Comparison of ENCODE assay signal across 11 cellular contexts in genomic region chr16:745739-746138, GRCh38. TPM values are rescaled to one million over a fixed set of nuclear protein-coding genes. Genes with fewer than 3 reads are reported as not detected.
DNase-seq lines count a peak whose midpoint lies in the region; ATAC-seq, FAIRE-seq and TF ChIP-seq lines count a peak whose summit lies in the region.
"Had no signal": no experiment of that assay in that cellular context is flagged by ENCODE, and none has a peak within 500 bp of the region (broad histone marks: within the 10 kb centered on the region; RNA-seq: fewer than 3 reads in every experiment).

No MANE protein-coding gene starts in this region.

- in situ Hi-C loops in GM13976 (cut with MboI; ENCODE audit: low sequenced_read_pairs, unreplicated experiment): no loop called here

- peak; percentile 56 for ATAC-seq in left lung

- no peaks in the 10 kb centered on the region for H3K36me3 ChIP-seq in left lung
- H3K36me3 ChIP-seq: sigmoid colon had no signal

- H3K4me3 ChIP-seq in left lung: no peak overlapping the region
- H3K4me3 ChIP-seq: sigmoid colon had no signal

- FAIRE-seq in HTR-8/SVneo (lab: Jason Lieb, UNC): no peak

- H3K27me3 ChIP-seq in left lung: peaks cover 0 to 18% of the 10 kb centered on the region in 2 donors

- H3K9me3 ChIP-seq in left lung: no peaks in the 10 kb centered on the region
- H3K9me3 ChIP-seq: sigmoid colon had no signal

- intact Hi-C loops in left lung (cut with DNase I): no loop called here

- TF ChIP-seq CTCF in GM13976 (IDR thresholded peaks at IDR 0.05; ENCODE audit: borderline replicate concordance, control extremely low read depth, extremely low read depth, insufficient read depth, missing control alignments) (no peak), VCaP (conservative IDR thresholded peaks at IDR 0.05) (peak; percentile 18; the same call in 1 of the 2 replicates), left lung (IDR thresholded peaks at IDR 0.05) (peak in 1 of 2 donors; percentile 24)

- peaks cover 4 to 5% of the 10 kb centered on the region in 2 donors for H3K4me1 ChIP-seq in left lung

- no peak overlapping the region for H3K27ac ChIP-seq in VCaP
- no peak overlapping the region for H3K27ac ChIP-seq in left lung
- H3K27ac ChIP-seq: sigmoid colon had no signal

- DNase-seq in COLO668 (lab: John Stamatoyannopoulos, UW; ENCODE audit: unreplicated experiment) (peak; percentile 50), GM13976 (ENCODE audit: low spot score) (peak; percentile 81), left lung (peak in 1 of 2 donors; percentile 81), SHP77 treated with DMSO at 0.1 percent for 48 hours (lab: John Stamatoyannopoulos, UW) (no peak), HTR-8/SVneo (ENCODE audit: insufficient read length, low spot score) (no peak), cerebellum (ENCODE audit: low spot score) (no peak), glomerular visceral epithelial cell (ENCODE audit: extremely low spot score) (no peak)
- DNase-seq: hypothalamus, NCI-H1105, sigmoid colon had no signal

RNA-seq across cellular contexts. Expression of gene CIAO3, which starts 4.9 kb away (rescaled TPM):
- total RNA-seq in left lung: 10 to 100 TPM; 26.7 to 28.2 TPM
- total RNA-seq in cerebellum: 54.3 TPM

RNA-seq across cellular contexts. Expression of gene MSLN, which starts 14.8 kb away (rescaled TPM):
- 100 to 1,000 TPM in 1 of 2 donors, 10 to 100 TPM in 1; 55.5 to 464 TPM for total RNA-seq in left lung
- not detected for total RNA-seq in cerebellum

RNA-seq across cellular contexts. Expression of gene HAGHL, which starts 18.8 kb away (rescaled TPM):
- 1 to 10 TPM; 8.7 to 9.9 TPM for total RNA-seq in left lung
- 5.4 TPM for total RNA-seq in cerebellum

RNA-seq across cellular contexts. Expression of gene CCDC78, which starts 19.5 kb away (rescaled TPM):
- total RNA-seq in left lung (10 to 100 TPM in 1 of 2 donors, under 1 TPM in 1; 0.96 to 13.7 TPM), cerebellum (2.2 TPM)

RNA-seq across cellular contexts. Expression of gene ANTKMT, which starts 24.8 kb away (rescaled TPM):
- total RNA-seq in left lung (10 to 100 TPM; 45.8 to 52.9 TPM), cerebellum (12.2 TPM)

Comparison
In these comparisons a context has a peak if more than half of its experiments do, and no peak if none do; other contexts are left out.
1. DNase-seq: peak in COLO668 (single experiment) and GM13976 (single experiment); none in SHP77 treated with DMSO at 0.1 percent for 48 hours (single experiment), HTR-8/SVneo (single experiment), cerebellum (single experiment) and glomerular visceral epithelial cell (single experiment).
2. RNA of gene MSLN, which starts 14.8 kb away (total RNA-seq): 55.5 to 464 TPM in left lung; not detected in cerebellum (single experiment); every median in the first group is over 10 times any median in the second.